ENCODE assay signal across 9 cellular contexts in the genomic region with DNA sequence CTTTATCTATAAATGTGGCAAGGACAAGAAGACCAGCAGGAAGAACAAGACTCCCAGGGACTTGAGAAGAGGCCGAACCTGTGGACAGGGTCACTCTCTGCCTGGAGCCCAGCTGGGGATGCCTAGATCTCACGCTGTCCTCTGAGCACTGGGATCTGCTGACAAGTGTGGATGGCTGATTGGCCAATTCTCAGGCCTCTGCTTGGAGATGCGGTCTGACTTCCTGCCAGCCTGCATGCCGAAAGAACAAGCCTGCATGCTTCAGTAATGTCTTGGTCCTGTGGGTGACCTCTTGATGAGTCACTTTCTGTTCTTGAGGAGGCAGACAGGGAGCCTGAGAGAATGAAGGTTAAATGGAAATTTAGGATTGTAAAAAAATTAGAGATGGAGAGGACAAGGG.
DNase-seq lines count a peak whose midpoint lies in the region; ATAC-seq and TF ChIP-seq lines count a peak whose summit lies in the region.
"Had no signal": no experiment of that assay in that cellular context is flagged by ENCODE, and none has a peak within 500 bp of the region (broad histone marks: within the 10 kb centered on the region; RNA-seq: fewer than 3 reads in every experiment).

No MANE protein-coding gene starts in this region.

- no peak overlapping the region for H3K27ac Mint-ChIP-seq in Caco-2 (ENCODE audit: unreplicated experiment)

- CTCF ChIA-PET in PC-3 (lab: Charles Lee) = no interaction called here
- CTCF ChIA-PET in Caco-2 (lab: Charles Lee) = no interaction called here

- H3K4me1 ChIP-seq in PC-3 (ENCODE audit: insufficient read depth, low read length) (no peaks in the 10 kb centered on the region), Caco-2 (no peaks in the 10 kb centered on the region)

- no TSS peak for BruUV-seq in PC-3 (replicated peaks; lab: Mats Ljungman, UMichigan)
- BruUV-seq in Caco-2 (replicated peaks; lab: Mats Ljungman, UMichigan) = no TSS peak

- no peaks in the 10 kb centered on the region for H3K79me2 ChIP-seq in PC-3 (ENCODE audit: low read length)

- in situ Hi-C loops in ACHN (cut with HindIII; ENCODE audit: low pct_ligation_motif_present, low pct_unique_long_range_greater_than_20kb, low sequenced_read_pairs) = no loop called here

- H3K27me3 Mint-ChIP-seq in Caco-2 (ENCODE audit: insufficient read depth, unreplicated experiment) = peaks cover 17% of the 10 kb centered on the region

- H3K36me3 ChIP-seq in PC-3 (ENCODE audit: low read depth, low read length) (no peaks in the 10 kb centered on the region), Caco-2 (ENCODE audit: control insufficient read depth, insufficient read depth, low read length) (no peaks in the 10 kb centered on the region)

- POLR2A ChIA-PET in PC-3 (lab: Charles Lee; ENCODE audit: unreplicated experiment) (no interaction called here), Caco-2 (lab: Charles Lee) (no interaction called here)

- ATAC-seq in GM21423 (IDR thresholded peaks at IDR 0.05; ENCODE audit: unreplicated experiment) (peak; percentile 46), PC-3 (peak; percentile 78)

- no peaks in the 10 kb centered on the region for H3K9me2 ChIP-seq in PC-3 (replicated peaks; ENCODE audit: low read length)
- H3K9me2 ChIP-seq: SK-N-SH had no signal

- intact Hi-C loops in PC-3 (cut with micrococcal nuclease) = no loop called here
- intact Hi-C loops in Caco-2 (cut with micrococcal nuclease; ENCODE audit: unreplicated experiment) = no loop called here

- no peaks in the 10 kb centered on the region for H3K9me3 Mint-ChIP-seq in Caco-2 (ENCODE audit: unreplicated experiment)

- H3K4me1 Mint-ChIP-seq in Caco-2 (ENCODE audit: low read depth, unreplicated experiment) = no peaks in the 10 kb centered on the region

- H3K4me2 ChIP-seq in PC-3 (ENCODE audit: low read length) = no peak overlapping the region
- H3K4me2 ChIP-seq: SK-N-SH had no signal

- H3F3A ChIP-seq in PC-3 (ENCODE audit: low read length, unreplicated experiment) = no peaks in the 10 kb centered on the region

- 0 out of 2 replicates have a peak overlapping the region, but pooled peaks have one; percentile 18 for H3K27ac ChIP-seq in PC-3 (ENCODE audit: low read length)

- H3K27me3 ChIP-seq in PC-3 (ENCODE audit: low read length) (peaks cover 17% of the 10 kb centered on the region), Caco-2 (replicated peaks; ENCODE audit: control insufficient read depth, insufficient read depth, low read length) (no peaks in the 10 kb centered on the region; the same call in 1 of the 2 replicates)

- H3K4me3 ChIP-seq in PC-3 (ENCODE audit: low read length) (no peak overlapping the region), Caco-2 (ENCODE audit: low read depth, low read length) (no peak overlapping the region)

- H3K9ac ChIP-seq in PC-3 (ENCODE audit: low read length) = no peak overlapping the region
- H3K9ac ChIP-seq: SK-N-SH had no signal

- H3K9me3 ChIP-seq in PC-3 (ENCODE audit: low read length) (no peaks in the 10 kb centered on the region), Caco-2 (no peaks in the 10 kb centered on the region)
- H3K9me3 ChIP-seq: SK-N-SH had no signal

- no peaks in the 10 kb centered on the region for H4K20me1 ChIP-seq in PC-3 (ENCODE audit: low read length)

- no peak for TF ChIP-seq CTCF in PC-3 (conservative IDR thresholded peaks at IDR 0.05; ENCODE audit: low read depth, low read length)
- no peak for TF ChIP-seq CTCF in Caco-2 (IDR thresholded peaks at IDR 0.05; ENCODE audit: insufficient read depth in 1 of 2, low read depth in 1 of 2, low read length in 1 of 2, severe bottlenecking in 1 of 2, unreplicated experiment in 1 of 2)

- H2AFZ ChIP-seq in PC-3 (ENCODE audit: low read length) = no peak overlapping the region

- no peaks in the 10 kb centered on the region for H3K36me3 Mint-ChIP-seq in Caco-2 (ENCODE audit: insufficient read depth, unreplicated experiment)

- H3K4me3 Mint-ChIP-seq in Caco-2 (ENCODE audit: unreplicated experiment) = no peak overlapping the region

- DNase-seq in ACHN = peak; percentile 100
- peak; percentile 69 for DNase-seq in PC-3
- peak; percentile 94 for DNase-seq in foreskin melanocyte
- DNase-seq in inferior parietal cortex (ENCODE audit: extremely low spot score) = no peak
- no peak for DNase-seq in NCI-H510A treated with DMSO at 0.1 percent for 48 hours (lab: John Stamatoyannopoulos, UW)
- no peak for DNase-seq in GF-D8 (lab: John Stamatoyannopoulos, UW)
- no peak for DNase-seq in Caco-2
- DNase-seq: SK-N-SH had no signal

Comparison
In these comparisons a context has a peak if more than half of its experiments do, and no peak if none do; other contexts are left out.
1. DNase-seq: peak in ACHN (single experiment), PC-3 (single experiment) and foreskin melanocyte (single experiment); none in inferior parietal cortex (single experiment), NCI-H510A treated with DMSO at 0.1 percent for 48 hours (single experiment), GF-D8 (single experiment) and Caco-2 (0 of 2).